In genomic region chr2:106359512-106359911, GRCh38 we compare ENCODE assay signal across 16 cellular contexts.
DNase-seq lines count a peak whose midpoint lies in the region; ATAC-seq and TF ChIP-seq lines count a peak whose summit lies in the region.
"Had no signal": no experiment of that assay in that cellular context is flagged by ENCODE, and none has a peak within 500 bp of the region (broad histone marks: within the 10 kb centered on the region; RNA-seq: fewer than 3 reads in every experiment).

No MANE protein-coding gene starts in this region.

- ATAC-seq in upper lobe of right lung (peak; percentile 20), GM19023 (IDR thresholded peaks at IDR 0.05; ENCODE audit: unreplicated experiment) (no peak)

- no peak overlapping the region for H3K9ac ChIP-seq in neural progenitor cell
- H3K9ac ChIP-seq: GM23248 had no signal

- no peak overlapping the region for H3K4me3 Mint-ChIP-seq in neural progenitor cell
- H3K4me3 Mint-ChIP-seq: CD4-positive, CD25-positive, alpha-beta regulatory T cell; CD8-positive, alpha-beta memory T cell had no signal

- H3F3A ChIP-seq in neural progenitor cell (ENCODE audit: low read depth) = no peaks in the 10 kb centered on the region

- no peaks in the 10 kb centered on the region for H3K9me3 Mint-ChIP-seq in neural progenitor cell
- H3K9me3 Mint-ChIP-seq: CD4-positive, CD25-positive, alpha-beta regulatory T cell; CD8-positive, alpha-beta memory T cell had no signal

- H3K27ac Mint-ChIP-seq in neural progenitor cell = peak overlapping the region; percentile 66
- H3K27ac Mint-ChIP-seq: CD4-positive, CD25-positive, alpha-beta regulatory T cell; CD8-positive, alpha-beta memory T cell had no signal

- no peak overlapping the region for H3K4me3 ChIP-seq in neural progenitor cell
- H3K4me3 ChIP-seq in upper lobe of right lung = no peak overlapping the region
- H3K4me3 ChIP-seq: GM23248 had no signal

- TF ChIP-seq CTCF in neural progenitor cell (IDR thresholded peaks at IDR 0.05) = no peak
- TF ChIP-seq CTCF in upper lobe of right lung (IDR thresholded peaks at IDR 0.05) = no peak

- H3K4me1 ChIP-seq in neural progenitor cell (no peaks in the 10 kb centered on the region), upper lobe of right lung (peaks cover 6% of the 10 kb centered on the region)
- H3K4me1 ChIP-seq: BE2C had no signal

- peaks cover 2% of the 10 kb centered on the region for H3K27me3 Mint-ChIP-seq in neural progenitor cell (ENCODE audit: insufficient read depth, low read depth)

- no peaks in the 10 kb centered on the region for H4K20me1 ChIP-seq in neural progenitor cell (ENCODE audit: low read depth)

- H3K4me2 ChIP-seq in neural progenitor cell = no peak overlapping the region

- peak overlapping the region; percentile 52 for H2AFZ ChIP-seq in neural progenitor cell (replicated peaks)
- H2AFZ ChIP-seq: GM23248 had no signal

- DNase-seq in NCI-H2171 treated with DMSO at 0.1 percent for 48 hours (lab: John Stamatoyannopoulos, UW) (peak; percentile 42), neural progenitor cell (ENCODE audit: low spot score) (no peak), upper lobe of right lung (no peak), retina (no peak), HuH-7.5 (ENCODE audit: low spot score) (no peak)
- DNase-seq: ACHN; BE2C; C1 segment of cervical spinal cord; CD4-positive, CD25-positive, alpha-beta regulatory T cell; CD8-positive, alpha-beta memory T cell; COR-L47; DMS 273 treated with DMSO at 0.1 percent for 48 hours; DMS53; GM23248; HCEC 1CT had no signal

- H3K27me3 ChIP-seq in neural progenitor cell (no peaks in the 10 kb centered on the region), upper lobe of right lung (no peaks in the 10 kb centered on the region)
- H3K27me3 ChIP-seq: BE2C had no signal

- no peaks in the 10 kb centered on the region for H3K36me3 ChIP-seq in neural progenitor cell
- no peaks in the 10 kb centered on the region for H3K36me3 ChIP-seq in upper lobe of right lung
- H3K36me3 ChIP-seq: BE2C had no signal

- H3K27ac ChIP-seq in neural progenitor cell = no peak overlapping the region
- no peak overlapping the region for H3K27ac ChIP-seq in upper lobe of right lung
- H3K27ac ChIP-seq: GM23248 had no signal

- no peaks in the 10 kb centered on the region for H3K79me2 ChIP-seq in neural progenitor cell (ENCODE audit: low read depth)

- intact Hi-C loops in upper lobe of right lung (cut with DNase I) = no loop called here

- H3K36me3 Mint-ChIP-seq in neural progenitor cell = no peaks in the 10 kb centered on the region
- H3K36me3 Mint-ChIP-seq: CD4-positive, CD25-positive, alpha-beta regulatory T cell; CD8-positive, alpha-beta memory T cell had no signal

- H3K9me3 ChIP-seq in neural progenitor cell (ENCODE audit: low read depth) (no peaks in the 10 kb centered on the region), upper lobe of right lung (no peaks in the 10 kb centered on the region)
- H3K9me3 ChIP-seq: BE2C had no signal

- peaks cover 9% of the 10 kb centered on the region for H3K4me1 Mint-ChIP-seq in neural progenitor cell
- H3K4me1 Mint-ChIP-seq: CD4-positive, CD25-positive, alpha-beta regulatory T cell; CD8-positive, alpha-beta memory T cell had no signal
